In the genomic region with DNA sequence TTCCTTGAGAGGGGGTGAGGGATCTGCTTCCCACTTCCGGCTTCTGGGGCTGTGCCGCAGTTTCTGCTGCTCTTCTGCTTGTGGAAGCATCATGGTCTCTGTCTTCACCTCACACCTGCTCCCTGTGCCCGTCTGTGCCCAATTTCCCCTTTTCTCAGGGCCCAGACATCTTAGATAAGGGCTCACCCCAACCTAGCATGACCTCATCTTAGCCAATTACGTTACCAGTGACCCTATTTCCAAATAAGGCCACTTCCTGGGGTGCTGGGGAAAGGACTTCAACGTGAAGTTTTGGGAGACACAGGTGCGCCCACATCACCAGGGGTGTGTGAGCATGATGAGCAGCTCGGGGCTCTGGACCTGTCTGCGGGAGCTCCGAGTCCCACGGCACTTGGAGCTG, we compare ENCODE assay signal across 24 cellular contexts. TPM values are rescaled to one million over a fixed set of nuclear protein-coding genes. Genes with fewer than 3 reads are reported as not detected.
DNase-seq lines count a peak whose midpoint lies in the region; ATAC-seq, FAIRE-seq and TF ChIP-seq lines count a peak whose summit lies in the region.
"Had no signal": no experiment of that assay in that cellular context is flagged by ENCODE, and none has a peak within 500 bp of the region (broad histone marks: within the 10 kb centered on the region; RNA-seq: fewer than 3 reads in every experiment).

No MANE protein-coding gene starts in this region.

- TF ChIP-seq EP300 in K562 (IDR thresholded peaks at IDR 0.05; ENCODE audit: low read length), result no peak
- no peak for TF ChIP-seq EP300 in upper lobe of left lung (IDR thresholded peaks at IDR 0.05)

- H3K36me3 ChIP-seq in K562 (ENCODE audit: control insufficient read depth, insufficient read depth, low read length) (no peaks in the 10 kb centered on the region), upper lobe of left lung (no peaks in the 10 kb centered on the region)
- H3K36me3 ChIP-seq: SJSA1 had no signal

- H2AFZ ChIP-seq in K562 (ENCODE audit: low read depth, low read length), result peak overlapping the region; percentile 22

- BruUV-seq in K562 (replicated peaks; lab: Mats Ljungman, UMichigan), result no TSS peak

- WGBS in K562 (ENCODE audit: insufficient coverage, low coverage, missing lambda C conversion rate), result 33% methylated on average over 10 of the region's 10 CpGs
- whole genome bisulfite sequencing in upper lobe of left lung, 2 donors, result 70 to 71% methylated on average over 10 of the region's 10 CpGs

- peak; percentile 72 for FAIRE-seq in K562 (lab: Jason Lieb, UNC)
- FAIRE-seq: G401.6 had no signal

- TF ChIP-seq RAD21 in K562 (CRISPR knock-in tag; conservative IDR thresholded peaks at IDR 0.05 in 1 of 2, IDR thresholded peaks at IDR 0.05 in 1 of 2), result no peak

- intact Hi-C loops in K562 (cut with micrococcal nuclease), result no loop called here

- DNase-seq in SKM-1 treated with dmso at 0.1 percent for 144 hours (lab: John Stamatoyannopoulos, UW; ENCODE audit: unreplicated experiment), result peak; percentile 8
- no peak for DNase-seq in SKM-1 (lab: John Stamatoyannopoulos, UW; ENCODE audit: unreplicated experiment)
- DNase-seq in OCI-M1 (lab: John Stamatoyannopoulos, UW), result peak; percentile 17
- DNase-seq in K562 (ENCODE audit: extremely low read depth in 1 of 4, low spot score in 3 of 4), result no peak
- no peak for DNase-seq in G401 (ENCODE audit: low spot score)
- DNase-seq in upper lobe of left lung, result no peak
- no peak for DNase-seq in GM03348 (ENCODE audit: low spot score)
- DNase-seq: 8988T, DMS 273 treated with DMSO at 0.1 percent for 48 hours, DND-41, GOT3, NCI-H1048, NCI-H1436, NCI-H1930, NCI-H226, NCI-H524, NCI-H82, PC-3 had no signal

- H3K9me1 ChIP-seq in K562 (ENCODE audit: control insufficient read depth, insufficient read depth, low read length), result no peaks in the 10 kb centered on the region

- H3K4me1 ChIP-seq in K562 (replicated peaks in 1 of 2; ENCODE audit: control insufficient read depth in 2 of 2, insufficient read depth in 2 of 2, low read length in 2 of 2), result peaks cover 23 to 71% of the 10 kb centered on the region in 2 experiments; a peak in 4 of 5 replicates
- no peaks in the 10 kb centered on the region for H3K4me1 ChIP-seq in upper lobe of left lung
- H3K4me1 ChIP-seq: SJSA1 had no signal

- TF ChIP-seq CTCF in K562 (IDR thresholded peaks at IDR 0.05 in 2 of 3, conservative IDR thresholded peaks at IDR 0.05 in 1 of 3; ENCODE audit: insufficient read depth in 2 of 3, low read depth in 1 of 3, low read length in 3 of 3) (no peak), upper lobe of left lung (IDR thresholded peaks at IDR 0.05) (no peak)

- peak; percentile 10; the same call in 1 of the 3 replicates for ATAC-seq in K562
- no peak for ATAC-seq in HG02981 (IDR thresholded peaks at IDR 0.05; ENCODE audit: unreplicated experiment)
- ATAC-seq in upper lobe of left lung (ENCODE audit: low FRiP score in 2 of 2), result no peak
- ATAC-seq: PC-3 had no signal

- H3K27ac ChIP-seq in K562 (ENCODE audit: extremely low read depth, low read depth, low read length) (no peak overlapping the region), upper lobe of left lung (no peak overlapping the region)
- H3K27ac ChIP-seq: RWPE1, SJSA1 had no signal

- no peak overlapping the region for H3K9ac ChIP-seq in K562 (ENCODE audit: insufficient read depth in 1 of 2, low read depth in 2 of 2, low read length in 2 of 2)

- H3K4me2 ChIP-seq in K562 (ENCODE audit: insufficient read depth, low read length), result no peak overlapping the region

- peaks cover 0 to 12% of the 10 kb centered on the region in 2 experiments; a peak in 3 of 5 replicates for H3K27me3 ChIP-seq in K562 (ENCODE audit: control insufficient read depth in 2 of 2, insufficient read depth in 2 of 2, low read length in 2 of 2)
- H3K27me3 ChIP-seq in upper lobe of left lung, result peaks cover 0 to 13% (median 0%) of the 10 kb centered on the region in 4 donors

- no peak for TF ChIP-seq POLR2A in K562 (conservative IDR thresholded peaks at IDR 0.05)
- no peak for TF ChIP-seq POLR2A in upper lobe of left lung (IDR thresholded peaks at IDR 0.05)

- H3K9me3 ChIP-seq in K562 (replicated peaks; ENCODE audit: control insufficient read depth, insufficient read depth, low read depth, low read length) (no peaks in the 10 kb centered on the region), upper lobe of left lung (no peaks in the 10 kb centered on the region)
- H3K9me3 ChIP-seq: SJSA1 had no signal

- CTCF ChIA-PET in K562 (lab: Yijun Ruan, JAX; ENCODE audit: low intra/inter-chr PET ratio), result no interaction called here

- POLR2A ChIA-PET in K562 (lab: Yijun Ruan, JAX), result interaction anchor here (1.3 kb wide), 1 partner anchor 16 kb away, joined by 3 read pairs; no protein-coding TSS in a partner anchor

- H3K4me3 ChIP-seq in K562 (no peak overlapping the region), upper lobe of left lung (no peak overlapping the region)
- H3K4me3 ChIP-seq: SJSA1 had no signal

- in situ Hi-C loops in K562 (cut with MboI), result no loop called here
- in situ Hi-C loops in G401 (cut with HindIII; ENCODE audit: low sequenced_read_pairs), result no loop called here

- no peaks in the 10 kb centered on the region for H3K79me2 ChIP-seq in K562 (ENCODE audit: control insufficient read depth, insufficient read depth, low read length)

- H4K20me1 ChIP-seq in K562 (replicated peaks; ENCODE audit: control insufficient read depth, insufficient read depth, low read length), result no peaks in the 10 kb centered on the region

TF ChIP-seq in K562, 482 proteins besides CTCF, POLR2A, EP300 and RAD21 (continues in another document):
- TF ChIP-seq ZNF23 (CRISPR knock-in tag; IDR thresholded peaks at IDR 0.05), result no peak

RNA-seq across cellular contexts. Expression of gene RBBP8NL, which starts 20.7 kb away (rescaled TPM):
- not detected in 2 replicates for total RNA-seq in K562 (2011; cell fraction: chromatin; rRNA removed; ENCODE audit: low replicate concordance)
- not detected in 2 replicates for total RNA-seq in K562 (2011; cell fraction: nucleolus; rRNA removed)
- not detected in 2 replicates for total RNA-seq in K562 (2011; cell fraction: nucleoplasm; rRNA removed)
- total RNA-seq in K562 (2014; rRNA removed) (not detected in 2 replicates), K562 (2014; rRNA removed; fragmentation: Illumina TruSeq; extraction: Trizol) (not detected in 2 replicates), K562 (2015; rRNA removed; fragmentation: Illumina TruSeq; extraction: Trizol) (not detected in 2 replicates), K562 (2021) (not detected in 2 replicates), upper lobe of left lung (1 to 10 TPM in 4 of 6 donors, under 1 TPM in 1, not detected in 1; 0.51 to 6.3 (median 1.9) TPM)
- polyA plus RNA-seq in K562 (2011; rRNA removed) (not detected in 2 replicates), K562 (2014; fragmentation: Illumina TruSeq; extraction: Trizol) (not detected in 2 replicates), K562 (2014; fragmentation: Nextera tagmentation; extraction: Ambion mirVana) (not detected), K562 (2014; rRNA removed) (not detected in 2 replicates)
- 0.04 TPM in 1 of 2 replicates, not detected in the other for polyA plus RNA-seq in K562 (2011; cell fraction: cytosol; rRNA removed)
- polyA plus RNA-seq in K562 (2011; cell fraction: nucleus; rRNA removed), result 0.09 TPM in 1 of 2 replicates, not detected in the other
- not detected in 2 replicates for polyA plus RNA-seq in K562 (2012)
- not detected in 2 replicates for polyA minus RNA-seq in K562 (2011; rRNA and poly(A)+ RNA removed)
- not detected in 2 replicates for polyA minus RNA-seq in K562 (2011; cell fraction: cytosol; rRNA and poly(A)+ RNA removed)
- polyA minus RNA-seq in K562 (2011; cell fraction: nucleus; rRNA and poly(A)+ RNA removed), result not detected in 2 replicates
- not detected in 2 replicates for total RNA-seq in G401 (2014; rRNA removed; shearing (Covaris generic))
- total RNA-seq: SJSA1 had no signal
- polyA plus RNA-seq: AG04450, CD14-positive monocyte had no signal

RNA-seq across cellular contexts. Expression of gene GATA5, which starts 27.8 kb away (rescaled TPM):
- 0.40 and 1.3 TPM in 2 replicates for total RNA-seq in K562 (2011; cell fraction: chromatin; rRNA removed; ENCODE audit: low replicate concordance)
- 0.66 and 0.67 TPM in 2 replicates for total RNA-seq in K562 (2011; cell fraction: nucleolus; rRNA removed)
- 0.29 and 0.46 TPM in 2 replicates for total RNA-seq in K562 (2011; cell fraction: nucleoplasm; rRNA removed)
- 0.18 and 0.45 TPM in 2 replicates for total RNA-seq in K562 (2014; rRNA removed)
- 0.06 TPM in 1 of 2 replicates, not detected in the other for total RNA-seq in K562 (2014; rRNA removed; fragmentation: Illumina TruSeq; extraction: Trizol)
- 0.08 and 0.22 TPM in 2 replicates for total RNA-seq in K562 (2015; rRNA removed; fragmentation: Illumina TruSeq; extraction: Trizol)
- 0.49 TPM in 2 replicates for total RNA-seq in K562 (2021)
- polyA plus RNA-seq in K562 (2011; rRNA removed), result 0.57 and 0.68 TPM in 2 replicates
- 0.68 and 2.4 TPM in 2 replicates for polyA plus RNA-seq in K562 (2011; cell fraction: cytosol; rRNA removed)
- polyA plus RNA-seq in K562 (2011; cell fraction: nucleus; rRNA removed), result 1.4 and 2.7 TPM in 2 replicates
- polyA plus RNA-seq in K562 (2012), result 0.43 and 0.44 TPM in 2 replicates
- 0.09 and 0.11 TPM in 2 replicates for polyA plus RNA-seq in K562 (2014; fragmentation: Illumina TruSeq; extraction: Trizol)
- not detected for polyA plus RNA-seq in K562 (2014; fragmentation: Nextera tagmentation; extraction: Ambion mirVana)
- polyA plus RNA-seq in K562 (2014; rRNA removed), result 0.16 and 0.34 TPM in 2 replicates
- 0.12 and 0.39 TPM in 2 replicates for polyA minus RNA-seq in K562 (2011; rRNA and poly(A)+ RNA removed)
- 0.86 and 1.5 TPM in 2 replicates for polyA minus RNA-seq in K562 (2011; cell fraction: cytosol; rRNA and poly(A)+ RNA removed)
- 0.67 TPM in 2 replicates for polyA minus RNA-seq in K562 (2011; cell fraction: nucleus; rRNA and poly(A)+ RNA removed)
- 0.18 and 0.71 TPM in 2 replicates for total RNA-seq in G401 (2014; rRNA removed; shearing (Covaris generic))
- total RNA-seq in upper lobe of left lung, result 10 to 100 TPM in 1 of 6 donors, 1 to 10 TPM in 4, under 1 TPM in 1; 0.98 to 10.5 (median 2.2) TPM
- total RNA-seq: SJSA1 had no signal
- polyA plus RNA-seq: AG04450, CD14-positive monocyte had no signal

RNA-seq across cellular contexts. Expression of gene CABLES2, which starts 41.0 kb away (rescaled TPM):
- total RNA-seq in K562 (2011; cell fraction: chromatin; rRNA removed; ENCODE audit: low replicate concordance), result 3.6 and 7.1 TPM in 2 replicates
- total RNA-seq in K562 (2011; cell fraction: nucleolus; rRNA removed), result 3.0 and 3.3 TPM in 2 replicates
- total RNA-seq in K562 (2011; cell fraction: nucleoplasm; rRNA removed), result 2.5 and 3.0 TPM in 2 replicates
- total RNA-seq in K562 (2014; rRNA removed) (1.2 and 2.0 TPM in 2 replicates), K562 (2014; rRNA removed; fragmentation: Illumina TruSeq; extraction: Trizol) (0.93 and 1.3 TPM in 2 replicates), K562 (2015; rRNA removed; fragmentation: Illumina TruSeq; extraction: Trizol) (1.4 and 1.6 TPM in 2 replicates), K562 (2021) (3.7 and 4.2 TPM in 2 replicates), upper lobe of left lung (1 to 10 TPM; 2.2 to 5.2 (median 4.0) TPM)
- polyA plus RNA-seq in K562 (2011; rRNA removed) (2.2 and 2.5 TPM in 2 replicates), K562 (2014; fragmentation: Illumina TruSeq; extraction: Trizol) (2.7 and 3.2 TPM in 2 replicates), K562 (2014; fragmentation: Nextera tagmentation; extraction: Ambion mirVana) (under 1 TPM; 0.46 to 0.72 TPM), K562 (2014; rRNA removed) (2.1 and 2.2 TPM in 2 replicates)
- 2.6 and 3.8 TPM in 2 replicates for polyA plus RNA-seq in K562 (2011; cell fraction: cytosol; rRNA removed)
- 5.3 and 9.0 TPM in 2 replicates for polyA plus RNA-seq in K562 (2011; cell fraction: nucleus; rRNA removed)
- 3.9 and 7.7 TPM in 2 replicates for polyA plus RNA-seq in K562 (2012)
- 1.1 and 1.7 TPM in 2 replicates for polyA minus RNA-seq in K562 (2011; rRNA and poly(A)+ RNA removed)
- polyA minus RNA-seq in K562 (2011; cell fraction: cytosol; rRNA and poly(A)+ RNA removed), result 5.1 and 5.4 TPM in 2 replicates
- polyA minus RNA-seq in K562 (2011; cell fraction: nucleus; rRNA and poly(A)+ RNA removed), result 1.6 and 1.7 TPM in 2 replicates
- total RNA-seq in G401 (2014; rRNA removed; shearing (Covaris generic)), result 4.2 and 7.2 TPM in 2 replicates

Comparison
In these comparisons a context has a peak if more than half of its experiments do, and no peak if none do; other contexts are left out.
1. DNase-seq: peak in SKM-1 treated with dmso at 0.1 percent for 144 hours (single experiment) and OCI-M1 (single experiment); none in SKM-1 (single experiment), K562 (0 of 4), G401 (single experiment), upper lobe of left lung (0 of 2) and GM03348 (single experiment).